In genomic region chr19:45668342-45668871, GRCh38 we compare ENCODE assay signal across 8 cellular contexts. TPM values are rescaled to one million over a fixed set of nuclear protein-coding genes. Genes with fewer than 3 reads are reported as not detected.
A peak's percentile ranks its signal among the peaks of the same experiment; 100 is the strongest.
DNase-seq lines count a peak whose midpoint lies in the region; ATAC-seq and TF ChIP-seq lines count a peak whose summit lies in the region.

No MANE protein-coding gene starts in this region.

- peaks cover 0 to 10% of the 10 kb centered on the region in 2 donors for H3K36me3 Mint-ChIP-seq in activated naive CD4-positive, alpha-beta T cell treated with anti-CD3 and anti-CD28 coated beads, Interleukin-2, amount 50 U/mL, for 72 hours

- H4K8ac ChIP-seq in IMR-90 (ENCODE audit: low read depth in 2 of 2, low read length in 2 of 2): peak overlapping the region in 1 of 2 experiments; percentile 55; a peak in 2 of 4 replicates

- BruUV-seq in IMR-90 (replicated peaks; lab: Mats Ljungman, UMichigan): no TSS peak

- TF ChIP-seq CTCF in IMR-90 (conservative IDR thresholded peaks at IDR 0.05; ENCODE audit: low read depth, low read length): no peak
- no peak for TF ChIP-seq CTCF in left lung (IDR thresholded peaks at IDR 0.05)
- TF ChIP-seq CTCF in testis (IDR thresholded peaks at IDR 0.05): no peak

- peak overlapping the region; percentile 55 for H4K5ac ChIP-seq in IMR-90 (ENCODE audit: low read depth, low read length)

- no peaks in the 10 kb centered on the region for H3K36me3 ChIP-seq in IMR-90 (ENCODE audit: control insufficient read depth, insufficient read depth, low read length)
- H3K36me3 ChIP-seq in left lung: no peaks in the 10 kb centered on the region
- H3K36me3 ChIP-seq in testis (ENCODE audit: low read depth, missing control alignments): no peaks in the 10 kb centered on the region
- no peaks in the 10 kb centered on the region for H3K36me3 ChIP-seq in aorta (ENCODE audit: control insufficient read depth in 1 of 2, insufficient read depth in 2 of 2, low read length in 1 of 2)

- H2BK15ac ChIP-seq in IMR-90 (ENCODE audit: low read depth, low read length): no peak overlapping the region

- TF ChIP-seq RAD21 in IMR-90 (IDR thresholded peaks at IDR 0.05; ENCODE audit: low read length): no peak

- H3K56ac ChIP-seq in IMR-90 (ENCODE audit: extremely low read depth, insufficient read depth, low read length): 0 out of 2 replicates have a peak overlapping the region, but pooled peaks have one; percentile 40

- no peaks in the 10 kb centered on the region for H4K20me1 ChIP-seq in IMR-90 (ENCODE audit: insufficient read depth, low read length)

- DNase-seq in COLO668 (lab: John Stamatoyannopoulos, UW; ENCODE audit: unreplicated experiment): peak; percentile 52
- no peak for DNase-seq in IMR-90
- no peak for DNase-seq in activated naive CD4-positive, alpha-beta T cell treated with anti-CD3 and anti-CD28 coated beads, Interleukin-2, amount 50 U/mL, for 72 hours (ENCODE audit: low spot score in 2 of 2)
- peak in 1 of 2 donors; percentile 82 for DNase-seq in left lung
- DNase-seq in testis: no peak
- DNase-seq in aorta: no peak

- no peak overlapping the region for H2BK5ac ChIP-seq in IMR-90 (ENCODE audit: low read depth, low read length, poor library complexity, severe bottlenecking)

- H3K27ac Mint-ChIP-seq in activated naive CD4-positive, alpha-beta T cell treated with anti-CD3 and anti-CD28 coated beads, Interleukin-2, amount 50 U/mL, for 72 hours: peak overlapping the region; percentile 82 to 87

- H3K18ac ChIP-seq in IMR-90 (ENCODE audit: low read depth, low read length): peak overlapping the region; percentile 45; the same call in 1 of the 2 replicates

- H2BK20ac ChIP-seq in IMR-90 (ENCODE audit: low read depth, low read length): peak overlapping the region; percentile 16; the same call in 1 of the 2 replicates

- H3K9ac ChIP-seq in IMR-90 (ENCODE audit: low read depth, low read length): peak overlapping the region; percentile 65

- 0% methylated on average over 4 of the region's 19 CpGs; no CpG with 5 or more reads in 1 of the 2 experiments for WGBS in IMR-90 (ENCODE audit: extremely low coverage in 2 of 2, insufficient read length in 1 of 2), 2 experiments
- WGBS in testis, 2 donors: 1% methylated on average over 19 of the region's 19 CpGs
- 1% methylated on average over 19 of the region's 19 CpGs for WGBS in aorta, 2 donors

- peak overlapping the region; percentile 11 for H3K4ac ChIP-seq in IMR-90 (ENCODE audit: low read depth, low read length)

- H3K9me3 Mint-ChIP-seq in activated naive CD4-positive, alpha-beta T cell treated with anti-CD3 and anti-CD28 coated beads, Interleukin-2, amount 50 U/mL, for 72 hours: no peaks in the 10 kb centered on the region

- 0 out of 2 replicates have a peak overlapping the region, but pooled peaks have one; percentile 1 for H3K27ac ChIP-seq in IMR-90 (ENCODE audit: insufficient read depth, low read length)
- no peak overlapping the region for H3K27ac ChIP-seq in left lung
- H3K27ac ChIP-seq in testis: no peak overlapping the region
- no peak overlapping the region for H3K27ac ChIP-seq in aorta (ENCODE audit: low read depth in 1 of 2, low read length in 2 of 2)

- intact Hi-C loops in IMR-90 (cut with micrococcal nuclease) (no loop called here), left lung (cut with DNase I) (no loop called here), testis (cut with DNase I; ENCODE audit: low total_unique reads) (no loop called here), aorta (cut with DNase I) (no loop called here)

- ATAC-seq in IMR-90 (ENCODE audit: low read depth) (peak; percentile 3), left lung (no peak), GM21737 (IDR thresholded peaks at IDR 0.05; ENCODE audit: unreplicated experiment) (no peak), esophagus mucosa (no peak), aorta (ENCODE audit: low FRiP score) (no peak)
- ATAC-seq in activated naive CD4-positive, alpha-beta T cell treated with anti-CD3 and anti-CD28 coated beads, Interleukin-2, amount 50 U/mL, for 72 hours: no peak

- peak overlapping the region; percentile 90 for H2AFZ ChIP-seq in IMR-90 (replicated peaks; ENCODE audit: low read length, poor library complexity)

- peak overlapping the region; percentile 65 for H2AK9ac ChIP-seq in IMR-90 (replicated peaks; ENCODE audit: low read depth, low read length, poor library complexity)

- H3K4me2 ChIP-seq in IMR-90 (ENCODE audit: low read depth, low read length): peak overlapping the region; percentile 99

- H3K79me1 ChIP-seq in IMR-90 (ENCODE audit: low read depth in 1 of 2, low read length in 2 of 2): no peaks in the 10 kb centered on the region

- H3K9me3 ChIP-seq in IMR-90 (ENCODE audit: control insufficient read depth, insufficient read depth, low read length) (no peaks in the 10 kb centered on the region), left lung (no peaks in the 10 kb centered on the region), testis (no peaks in the 10 kb centered on the region), aorta (ENCODE audit: control insufficient read depth, low read length) (no peaks in the 10 kb centered on the region)

- in situ Hi-C loops in IMR-90 (cut with MboI; ENCODE audit: low sequenced_read_pairs): no loop called here

- POLR2A ChIA-PET in IMR-90 (lab: Charles Lee; ENCODE audit: unreplicated experiment): interaction anchor here (1.6 kb wide), 1 partner anchor 9 kb away, joined by 5 read pairs; no protein-coding TSS in a partner anchor

- TF ChIP-seq POLR2A in IMR-90 (IDR thresholded peaks at IDR 0.05; ENCODE audit: low read depth, low read length) (no peak), testis (IDR thresholded peaks at IDR 0.05) (no peak)

- peak overlapping the region; percentile 62 for H3K4me3 ChIP-seq in IMR-90 (ENCODE audit: insufficient read depth, low read depth, low read length)
- H3K4me3 ChIP-seq in left lung: peak overlapping the region; percentile 20 to 42
- H3K4me3 ChIP-seq in testis: peak overlapping the region; percentile 3 to 15
- H3K4me3 ChIP-seq in aorta (ENCODE audit: low read length in 2 of 2): no peak overlapping the region

- H3K9me1 ChIP-seq in IMR-90 (ENCODE audit: insufficient read depth, low read length): peaks cover 8% of the 10 kb centered on the region

- peak overlapping the region; percentile 54 for H3K23ac ChIP-seq in IMR-90 (ENCODE audit: low read depth, low read length)

- CTCF ChIA-PET in IMR-90 (lab: Yijun Ruan, JAX): interaction anchor here (1.0 kb wide), 1 partner anchor 24 kb away, joined by 3 read pairs; the partner anchor contains the start of genes QPCTL and SNRPD2

- H4K91ac ChIP-seq in IMR-90 (ENCODE audit: insufficient read depth, low read depth, low read length): peak overlapping the region; percentile 6; the same call in 1 of the 2 replicates

- peak overlapping the region; percentile 12; the same call in 1 of the 2 replicates for H2BK120ac ChIP-seq in IMR-90 (ENCODE audit: low read depth, low read length)

- no peak overlapping the region for H2AK5ac ChIP-seq in IMR-90 (ENCODE audit: low read depth, low read length)

- H3K14ac ChIP-seq in IMR-90 (replicated peaks; ENCODE audit: low read depth, low read length): peak overlapping the region; percentile 48

- dilution Hi-C loops in IMR-90 (cut with HindIII; ENCODE audit: low sequenced_read_pairs, unreplicated experiment): no loop called here

- H3K4me1 ChIP-seq in IMR-90 (ENCODE audit: control insufficient read depth, insufficient read depth, low read length) (peaks cover 5% of the 10 kb centered on the region), left lung (peaks cover 13 to 28% of the 10 kb centered on the region in 2 donors), testis (peaks cover 4% of the 10 kb centered on the region), aorta (ENCODE audit: control insufficient read depth in 1 of 2, insufficient read depth in 2 of 2, low read length in 2 of 2) (no peaks in the 10 kb centered on the region)

- H3K27me3 ChIP-seq in IMR-90 (ENCODE audit: control insufficient read depth, insufficient read depth, low read length): peaks cover 14% of the 10 kb centered on the region
- H3K27me3 ChIP-seq in left lung: peaks cover 20 to 87% of the 10 kb centered on the region in 2 donors
- peaks cover 5% of the 10 kb centered on the region for H3K27me3 ChIP-seq in testis
- H3K27me3 ChIP-seq in aorta (ENCODE audit: control insufficient read depth in 1 of 2, insufficient read depth in 2 of 2, low read length in 1 of 2): peaks cover 0 to 2% of the 10 kb centered on the region in 2 donors

RNA-seq across cellular contexts. Expression of gene GIPR, which starts 0.4 kb away (rescaled TPM):
- total RNA-seq in IMR-90 (2012; rRNA removed): 0.18 and 0.28 TPM in 2 replicates
- 0.63 and 1.2 TPM in 2 replicates for polyA plus RNA-seq in IMR-90 (2012; rRNA removed)
- polyA plus RNA-seq in IMR-90 (2012; cell fraction: cytosol; rRNA removed): 0.35 and 0.55 TPM in 2 replicates
- polyA plus RNA-seq in IMR-90 (2012; cell fraction: nucleus; rRNA removed; ENCODE audit: low replicate concordance): 13.9 and 14.7 TPM in 2 replicates
- total RNA-seq in activated naive CD4-positive, alpha-beta T cell treated with anti-CD3 and anti-CD28 coated beads, Interleukin-2, amount 50 U/mL, for 72 hours: 10 to 100 TPM in 1 of 2 donors, 1 to 10 TPM in 1; 7.0 to 15.7 TPM
- 1 to 10 TPM; 5.4 to 5.7 TPM for total RNA-seq in left lung
- under 1 TPM; 0.16 to 0.74 TPM for total RNA-seq in testis
- polyA plus RNA-seq in testis (ENCODE audit: insufficient read depth, low read depth, low replicate concordance): 0.50 TPM
- total RNA-seq in esophagus mucosa: 0.16 TPM
- total RNA-seq in aorta: 1 to 10 TPM in 1 of 2 donors, under 1 TPM in 1; 0.45 to 2.4 TPM
- not detected for polyA plus RNA-seq in aorta

RNA-seq across cellular contexts. Expression of gene SNRPD2, which starts 23.3 kb away (rescaled TPM):
- total RNA-seq in IMR-90 (2012; rRNA removed) (877 and 974 TPM in 2 replicates), left lung (100 to 1,000 TPM; 276 to 306 TPM), testis (100 to 1,000 TPM; 111 to 128 TPM), esophagus mucosa (387 TPM), aorta (100 to 1,000 TPM; 203 to 206 TPM)
- polyA plus RNA-seq in IMR-90 (2012; rRNA removed) (587 and 623 TPM in 2 replicates), testis (ENCODE audit: insufficient read depth, low read depth, low replicate concordance) (242 TPM), aorta (100 to 1,000 TPM; 319 to 345 TPM)
- 388 and 831 TPM in 2 replicates for polyA plus RNA-seq in IMR-90 (2012; cell fraction: cytosol; rRNA removed)
- polyA plus RNA-seq in IMR-90 (2012; cell fraction: nucleus; rRNA removed; ENCODE audit: low replicate concordance): 88.5 and 316 TPM in 2 replicates
- 100 to 1,000 TPM; 755 to 839 TPM for total RNA-seq in activated naive CD4-positive, alpha-beta T cell treated with anti-CD3 and anti-CD28 coated beads, Interleukin-2, amount 50 U/mL, for 72 hours

RNA-seq across cellular contexts. Expression of gene QPCTL, which starts 24.1 kb away (rescaled TPM):
- total RNA-seq in IMR-90 (2012; rRNA removed) (6.6 and 7.8 TPM in 2 replicates), left lung (1 to 10 TPM; 7.7 to 8.7 TPM), testis (1 to 10 TPM; 5.3 to 6.9 TPM), esophagus mucosa (5.7 TPM), aorta (1 to 10 TPM; 5.3 to 5.4 TPM)
- polyA plus RNA-seq in IMR-90 (2012; rRNA removed) (11.5 and 12.1 TPM in 2 replicates), testis (ENCODE audit: insufficient read depth, low read depth, low replicate concordance) (3.5 TPM), aorta (10 to 100 TPM in 1 of 2 donors, 1 to 10 TPM in 1; 1.9 to 11.1 TPM)
- 7.4 and 10.5 TPM in 2 replicates for polyA plus RNA-seq in IMR-90 (2012; cell fraction: cytosol; rRNA removed)
- 14.3 and 20.0 TPM in 2 replicates for polyA plus RNA-seq in IMR-90 (2012; cell fraction: nucleus; rRNA removed; ENCODE audit: low replicate concordance)
- total RNA-seq in activated naive CD4-positive, alpha-beta T cell treated with anti-CD3 and anti-CD28 coated beads, Interleukin-2, amount 50 U/mL, for 72 hours: 10 to 100 TPM; 21.0 to 30.6 TPM

RNA-seq across cellular contexts. Expression of gene EML2, which starts 29.2 kb away (rescaled TPM):
- total RNA-seq in IMR-90 (2012; rRNA removed): 11.1 and 11.8 TPM in 2 replicates
- 25.3 and 26.0 TPM in 2 replicates for polyA plus RNA-seq in IMR-90 (2012; rRNA removed)
- 16.1 and 17.7 TPM in 2 replicates for polyA plus RNA-seq in IMR-90 (2012; cell fraction: cytosol; rRNA removed)
- polyA plus RNA-seq in IMR-90 (2012; cell fraction: nucleus; rRNA removed; ENCODE audit: low replicate concordance): 126 and 168 TPM in 2 replicates
- total RNA-seq in activated naive CD4-positive, alpha-beta T cell treated with anti-CD3 and anti-CD28 coated beads, Interleukin-2, amount 50 U/mL, for 72 hours: 100 to 1,000 TPM; 142 to 161 TPM
- total RNA-seq in left lung: 10 to 100 TPM; 54.2 to 76.4 TPM
- 10 to 100 TPM; 36.3 to 48.4 TPM for total RNA-seq in testis
- 28.5 TPM for polyA plus RNA-seq in testis (ENCODE audit: insufficient read depth, low read depth, low replicate concordance)
- 85.4 TPM for total RNA-seq in esophagus mucosa
- 10 to 100 TPM; 42.4 to 52.9 TPM for total RNA-seq in aorta
- 10 to 100 TPM; 21.7 to 48.1 TPM for polyA plus RNA-seq in aorta

Comparison
In these comparisons a context has a peak if more than half of its experiments do, and no peak if none do; other contexts are left out.
1. H3K4me3 ChIP-seq: peak in IMR-90 (single experiment), left lung (2 of 2) and testis (2 of 2); none in aorta (0 of 2).